ENCODE assay signal across 11 cellular contexts in genomic region chr1:64223329-64224151, GRCh38. TPM values are rescaled to one million over a fixed set of nuclear protein-coding genes. Genes with fewer than 3 reads are reported as not detected.
A peak's percentile ranks its signal among the peaks of the same experiment; 100 is the strongest.
DNase-seq lines count a peak whose midpoint lies in the region; ATAC-seq lines count a peak whose summit lies in the region.
"Had no signal": no experiment of that assay in that cellular context is flagged by ENCODE, and none has a peak within 500 bp of the region (broad histone marks: within the 10 kb centered on the region; RNA-seq: fewer than 3 reads in every experiment).

No MANE protein-coding gene starts in this region.

- no peak overlapping the region for H3K4me3 Mint-ChIP-seq in activated T-cell treated with anti-CD3 and anti-CD28 coated beads, Interleukin-2, amount 50 U/mL, for 4 hours
- H3K4me3 Mint-ChIP-seq in activated naive CD8-positive, alpha-beta T cell treated with anti-CD3 and anti-CD28 coated beads, Interleukin-2, amount 50 U/mL, for 24 hours = no peak overlapping the region
- H3K4me3 Mint-ChIP-seq in stimulated activated naive B cell treated with anti-CD40 and anti-IgM and Interleukin-4, amounts not matched to agents 10 μg/mL and 1 μg/mL and 100 μg/mL, for 72 hours = no peak overlapping the region
- H3K4me3 Mint-ChIP-seq in immature natural killer cell = no peak overlapping the region
- H3K4me3 Mint-ChIP-seq: neural crest cell had no signal

- H3K9me3 Mint-ChIP-seq in activated T-cell treated with anti-CD3 and anti-CD28 coated beads, Interleukin-2, amount 50 U/mL, for 4 hours = no peaks in the 10 kb centered on the region
- no peaks in the 10 kb centered on the region for H3K9me3 Mint-ChIP-seq in activated naive CD8-positive, alpha-beta T cell treated with anti-CD3 and anti-CD28 coated beads, Interleukin-2, amount 50 U/mL, for 24 hours
- H3K9me3 Mint-ChIP-seq in stimulated activated naive B cell treated with anti-CD40 and anti-IgM and Interleukin-4, amounts not matched to agents 10 μg/mL and 1 μg/mL and 100 μg/mL, for 72 hours = no peaks in the 10 kb centered on the region
- H3K9me3 Mint-ChIP-seq in immature natural killer cell = no peaks in the 10 kb centered on the region

- H3K36me3 Mint-ChIP-seq in activated T-cell treated with anti-CD3 and anti-CD28 coated beads, Interleukin-2, amount 50 U/mL, for 4 hours (ENCODE audit: insufficient read depth) = no peaks in the 10 kb centered on the region
- no peaks in the 10 kb centered on the region for H3K36me3 Mint-ChIP-seq in activated naive CD8-positive, alpha-beta T cell treated with anti-CD3 and anti-CD28 coated beads, Interleukin-2, amount 50 U/mL, for 24 hours (ENCODE audit: low read depth)
- H3K36me3 Mint-ChIP-seq in stimulated activated naive B cell treated with anti-CD40 and anti-IgM and Interleukin-4, amounts not matched to agents 10 μg/mL and 1 μg/mL and 100 μg/mL, for 72 hours = no peaks in the 10 kb centered on the region
- H3K36me3 Mint-ChIP-seq in immature natural killer cell = no peaks in the 10 kb centered on the region

- H3K4me1 Mint-ChIP-seq in activated T-cell treated with anti-CD3 and anti-CD28 coated beads, Interleukin-2, amount 50 U/mL, for 4 hours (ENCODE audit: low read depth) = peaks cover 9% of the 10 kb centered on the region
- peaks cover 15% of the 10 kb centered on the region for H3K4me1 Mint-ChIP-seq in activated naive CD8-positive, alpha-beta T cell treated with anti-CD3 and anti-CD28 coated beads, Interleukin-2, amount 50 U/mL, for 24 hours
- peaks cover 6 to 11% of the 10 kb centered on the region in 2 donors for H3K4me1 Mint-ChIP-seq in stimulated activated naive B cell treated with anti-CD40 and anti-IgM and Interleukin-4, amounts not matched to agents 10 μg/mL and 1 μg/mL and 100 μg/mL, for 72 hours
- H3K4me1 Mint-ChIP-seq in immature natural killer cell = no peaks in the 10 kb centered on the region
- H3K4me1 Mint-ChIP-seq: neural crest cell had no signal

- DNase-seq in activated T-cell treated with anti-CD3 and anti-CD28 coated beads, Interleukin-2, amount 50 U/mL, for 4 hours = no peak
- no peak for DNase-seq in activated T-cell treated with anti-CD3 and anti-CD28 coated beads, Interleukin-2, amount 50 U/mL, for 1 hour
- no peak for DNase-seq in activated naive CD8-positive, alpha-beta T cell treated with anti-CD3 and anti-CD28 coated beads, Interleukin-2, amount 50 U/mL, for 24 hours
- DNase-seq in stimulated activated naive B cell treated with anti-CD40 and anti-IgM and Interleukin-4, amounts not matched to agents 10 μg/mL and 1 μg/mL and 100 μg/mL, for 72 hours = no peak
- no peak for DNase-seq in immature natural killer cell
- DNase-seq in iPS-NIHi7 (ENCODE audit: extremely low spot score) = no peak
- no peak for DNase-seq in SHP77 treated with DMSO at 0.1 percent for 48 hours (lab: John Stamatoyannopoulos, UW)
- DNase-seq: NCI-H1105 treated with DMSO at 0.1 percent for 48 hours had no signal

- H3K27ac Mint-ChIP-seq in activated naive CD8-positive, alpha-beta T cell treated with anti-CD3 and anti-CD28 coated beads, Interleukin-2, amount 50 U/mL, for 24 hours = peak overlapping the region; percentile 24
- no peak overlapping the region for H3K27ac Mint-ChIP-seq in stimulated activated naive B cell treated with anti-CD40 and anti-IgM and Interleukin-4, amounts not matched to agents 10 μg/mL and 1 μg/mL and 100 μg/mL, for 72 hours
- H3K27ac Mint-ChIP-seq in immature natural killer cell = no peak overlapping the region

- peak; percentile 82 to 87 for ATAC-seq in activated T-cell treated with anti-CD3 and anti-CD28 coated beads, Interleukin-2, amount 50 U/mL, for 4 hours
- ATAC-seq in HG03342 (IDR thresholded peaks at IDR 0.05; ENCODE audit: unreplicated experiment) = peak; percentile 72
- ATAC-seq in activated naive CD8-positive, alpha-beta T cell treated with anti-CD3 and anti-CD28 coated beads, Interleukin-2, amount 50 U/mL, for 24 hours = peak; percentile 86
- peak; percentile 58 to 73 for ATAC-seq in stimulated activated naive B cell treated with anti-CD40 and anti-IgM and Interleukin-4, amounts not matched to agents 10 μg/mL and 1 μg/mL and 100 μg/mL, for 72 hours (replicated peaks)

- H3K27me3 Mint-ChIP-seq in activated T-cell treated with anti-CD3 and anti-CD28 coated beads, Interleukin-2, amount 50 U/mL, for 4 hours (ENCODE audit: low read depth) = peaks cover 24% of the 10 kb centered on the region
- H3K27me3 Mint-ChIP-seq in activated naive CD8-positive, alpha-beta T cell treated with anti-CD3 and anti-CD28 coated beads, Interleukin-2, amount 50 U/mL, for 24 hours = peaks cover 26% of the 10 kb centered on the region
- peaks cover 17 to 27% of the 10 kb centered on the region in 2 donors for H3K27me3 Mint-ChIP-seq in stimulated activated naive B cell treated with anti-CD40 and anti-IgM and Interleukin-4, amounts not matched to agents 10 μg/mL and 1 μg/mL and 100 μg/mL, for 72 hours
- H3K27me3 Mint-ChIP-seq in immature natural killer cell (ENCODE audit: low read depth in 3 of 3) = peaks cover 0 to 4% (median 0%) of the 10 kb centered on the region in 3 donors

RNA-seq across cellular contexts. Expression of gene UBE2U, which starts 20.1 kb away (rescaled TPM):
- not detected for total RNA-seq in activated T-cell treated with anti-CD3 and anti-CD28 coated beads, Interleukin-2, amount 50 U/mL, for 4 hours
- polyA plus RNA-seq in immature natural killer cell = not detected
- total RNA-seq: neural crest cell, urinary bladder had no signal
- polyA plus RNA-seq: urinary bladder had no signal
